11 cellular contexts compared by ENCODE assay signal in the genomic region with DNA sequence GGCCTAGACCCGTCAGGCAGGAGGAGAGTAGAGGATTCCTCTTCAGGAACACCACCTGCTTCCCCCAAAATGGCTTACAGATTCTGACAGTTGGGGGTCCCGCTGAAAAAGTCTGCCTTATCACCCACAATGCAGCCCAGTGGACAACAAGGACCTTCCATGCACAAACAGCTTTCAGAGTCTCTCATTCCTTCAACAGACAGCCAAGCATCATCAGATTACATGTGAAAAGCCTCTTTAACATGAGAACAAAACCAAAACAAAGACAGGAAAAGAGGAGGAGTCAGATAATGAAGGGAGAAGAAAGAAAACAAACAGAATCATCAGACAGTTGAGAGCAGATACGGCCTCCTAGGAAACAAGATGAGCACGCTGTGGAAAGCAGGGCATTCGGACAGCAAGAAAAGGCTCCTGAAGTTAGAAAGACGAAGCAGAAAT. TPM values are rescaled to one million over a fixed set of nuclear protein-coding genes. Genes with fewer than 3 reads are reported as not detected.
DNase-seq lines count a peak whose midpoint lies in the region; TF ChIP-seq lines count a peak whose summit lies in the region.
"Had no signal": no experiment of that assay in that cellular context is flagged by ENCODE, and none has a peak within 500 bp of the region (broad histone marks: within the 10 kb centered on the region; RNA-seq: fewer than 3 reads in every experiment).

No MANE protein-coding gene starts in this region.

- H3K27ac ChIP-seq in esophagus squamous epithelium (peak overlapping the region; percentile 47 to 98 (median 92)), neuronal stem cell (replicated peaks; ENCODE audit: low read length) (peak overlapping the region; percentile 11)
- H3K27ac ChIP-seq: VCaP had no signal

- no peak overlapping the region for H2AFZ ChIP-seq in neuronal stem cell (ENCODE audit: low read length)

- no peak for TF ChIP-seq CTCF in esophagus squamous epithelium (IDR thresholded peaks at IDR 0.05)

- no peak overlapping the region for H3K14ac ChIP-seq in neuronal stem cell (ENCODE audit: low read length)

- H3K23ac ChIP-seq in neuronal stem cell (ENCODE audit: low read depth, low read length, poor library complexity), result no peak overlapping the region

- H2AK5ac ChIP-seq in neuronal stem cell (ENCODE audit: low read depth, low read length), result peak overlapping the region; percentile 17

- H2BK5ac ChIP-seq in neuronal stem cell (ENCODE audit: low read length), result no peak overlapping the region

- H3K4me1 ChIP-seq in esophagus squamous epithelium (peaks cover 35 to 68% (median 61%) of the 10 kb centered on the region in 3 donors), neuronal stem cell (ENCODE audit: control insufficient read depth in 2 of 2, insufficient read depth in 1 of 2, low read depth in 1 of 2, low read length in 2 of 2) (peaks cover 32 to 63% of the 10 kb centered on the region in 2 donors)

- H3K18ac ChIP-seq in neuronal stem cell (ENCODE audit: low read length), result peak overlapping the region; percentile 66

- H3K4me2 ChIP-seq in neuronal stem cell (ENCODE audit: insufficient read depth, low read length, poor library complexity, severe bottlenecking), result peak overlapping the region; percentile 24

- intact Hi-C loops in esophagus squamous epithelium (cut with DNase I), result no loop called here

- H2BK120ac ChIP-seq in neuronal stem cell (ENCODE audit: low read depth, low read length), result no peak overlapping the region

- H3K36me3 ChIP-seq in esophagus squamous epithelium (peaks cover 28 to 67% (median 42%) of the 10 kb centered on the region in 3 donors), neuronal stem cell (replicated peaks in 1 of 2; ENCODE audit: control insufficient read depth in 2 of 2, insufficient read depth in 2 of 2, low read length in 2 of 2) (peaks cover 17 to 72% of the 10 kb centered on the region in 2 donors)

- DNase-seq in COR-L47 (lab: John Stamatoyannopoulos, UW) (peak; percentile 9), NCI-H748 (lab: John Stamatoyannopoulos, UW; ENCODE audit: unreplicated experiment) (peak; percentile 27), esophagus squamous epithelium (lab: John Stamatoyannopoulos, UW) (no peak), neuronal stem cell (ENCODE audit: low spot score) (peak; percentile 35), SK-N-DZ (ENCODE audit: low spot score) (no peak), GM19240 (ENCODE audit: insufficient read length, low spot score) (no peak), NCI-H69 (lab: John Stamatoyannopoulos, UW) (no peak), NCI-H1092 treated with DMSO at 0.1 percent for 48 hours (lab: John Stamatoyannopoulos, UW) (no peak)
- DNase-seq: effector memory CD4-positive, alpha-beta T cell; NCI-H1048 had no signal

- no peak overlapping the region for H4K91ac ChIP-seq in neuronal stem cell (ENCODE audit: low read depth, low read length, poor library complexity)

- no peaks in the 10 kb centered on the region for H3K9me3 ChIP-seq in esophagus squamous epithelium
- H3K9me3 ChIP-seq in neuronal stem cell (replicated peaks in 1 of 2; ENCODE audit: control insufficient read depth in 2 of 2, insufficient read depth in 1 of 2, low read depth in 1 of 2, low read length in 2 of 2), result no peaks in the 10 kb centered on the region

- peaks cover 5% of the 10 kb centered on the region for H3K79me1 ChIP-seq in neuronal stem cell (ENCODE audit: low read depth, low read length)

- no peak overlapping the region for H3K9ac ChIP-seq in neuronal stem cell (ENCODE audit: low read depth, low read length, poor library complexity)

- 72 to 77% methylated on average over 4 of the region's 6 CpGs for WGBS in esophagus squamous epithelium, 2 donors
- no CpG with 5 or more reads among the region's 6 CpGs for WGBS in neuronal stem cell (ENCODE audit: extremely low coverage in 2 of 2, insufficient read length in 2 of 2, insufficient replicate concordance in 1 of 2), 2 donors

- no peaks in the 10 kb centered on the region for H3K27me3 ChIP-seq in esophagus squamous epithelium
- H3K27me3 ChIP-seq in neuronal stem cell (ENCODE audit: control insufficient read depth in 3 of 3, insufficient read depth in 3 of 3, low read depth in 1 of 3, low read length in 3 of 3), result no peaks in the 10 kb centered on the region

- H2BK12ac ChIP-seq in neuronal stem cell (ENCODE audit: low read length), result no peak overlapping the region

- TF ChIP-seq POLR2A in esophagus squamous epithelium (IDR thresholded peaks at IDR 0.05), result no peak

- H4K8ac ChIP-seq in neuronal stem cell (ENCODE audit: low read depth, low read length), result no peak overlapping the region

- no peak overlapping the region for H2BK15ac ChIP-seq in neuronal stem cell (ENCODE audit: low read length)

- no peak overlapping the region for H3K4ac ChIP-seq in neuronal stem cell (ENCODE audit: low read length)

- H3K4me3 ChIP-seq in esophagus squamous epithelium (no peak overlapping the region), neuronal stem cell (ENCODE audit: low read length in 2 of 2) (no peak overlapping the region)

RNA-seq across cellular contexts. Expression of a gene that starts 18.3 kb away (rescaled TPM):
- total RNA-seq in esophagus squamous epithelium, result 10 to 100 TPM; 31.5 to 62.8 (median 46.5) TPM
- 32.1 TPM for polyA plus RNA-seq in neuronal stem cell (2013, experiment 1 of 2)
- 35.4 TPM for polyA plus RNA-seq in neuronal stem cell (2013, experiment 2 of 2)
- polyA plus RNA-seq in SK-N-DZ (2014; cell fraction: cytosol; rRNA removed), result 21.1 and 33.0 TPM in 2 replicates
- polyA plus RNA-seq in SK-N-DZ (2014; cell fraction: nucleus; rRNA removed), result 12.8 and 21.9 TPM in 2 replicates

RNA-seq across cellular contexts. Expression of a gene that starts 18.6 kb away (rescaled TPM):
- 10 to 100 TPM; 31.7 to 48.7 (median 37.6) TPM for total RNA-seq in esophagus squamous epithelium
- 17.1 TPM for polyA plus RNA-seq in neuronal stem cell (2013, experiment 1 of 2)
- 17.7 TPM for polyA plus RNA-seq in neuronal stem cell (2013, experiment 2 of 2)
- 15.8 and 20.6 TPM in 2 replicates for polyA plus RNA-seq in SK-N-DZ (2014; cell fraction: cytosol; rRNA removed)
- 39.4 and 61.3 TPM in 2 replicates for polyA plus RNA-seq in SK-N-DZ (2014; cell fraction: nucleus; rRNA removed)

Comparison
In these comparisons a context has a peak if more than half of its experiments do, and no peak if none do; other contexts are left out.
1. DNase-seq: peak in COR-L47 (single experiment), NCI-H748 (single experiment) and neuronal stem cell (single experiment); none in esophagus squamous epithelium (single experiment), SK-N-DZ (single experiment), GM19240 (single experiment), NCI-H69 (single experiment) and NCI-H1092 treated with DMSO at 0.1 percent for 48 hours (single experiment).